In the genomic region with DNA sequence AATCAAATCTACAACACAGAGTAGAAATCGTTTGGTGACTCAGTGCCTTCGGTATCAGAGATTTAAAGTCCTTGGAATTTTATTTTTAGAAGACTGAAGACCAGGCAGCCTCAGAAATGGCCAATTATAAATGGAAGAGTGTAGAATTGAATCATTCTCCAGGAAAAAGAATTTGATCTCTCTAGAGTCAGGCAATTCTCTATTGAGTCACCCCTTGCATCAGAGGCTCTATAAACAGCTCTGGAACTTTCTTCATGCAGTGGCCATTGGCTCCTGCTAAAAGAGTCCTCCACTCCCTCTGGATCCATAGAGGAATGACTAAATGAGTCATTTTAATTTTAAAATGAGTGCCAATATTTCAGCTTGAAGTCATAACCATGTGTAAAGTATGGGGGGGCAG, we compare ENCODE assay signal across 22 cellular contexts.
DNase-seq lines count a peak whose midpoint lies in the region; ATAC-seq and TF ChIP-seq lines count a peak whose summit lies in the region.
"Had no signal": no experiment of that assay in that cellular context is flagged by ENCODE, and none has a peak within 500 bp of the region (broad histone marks: within the 10 kb centered on the region; RNA-seq: fewer than 3 reads in every experiment).

No MANE protein-coding gene starts in this region.

- TF ChIP-seq RAD21 in neural cell (conservative IDR thresholded peaks at IDR 0.05), result no peak

- H3F3A ChIP-seq in neural cell (ENCODE audit: insufficient read depth, low read length, poor library complexity, severe bottlenecking), result no peaks in the 10 kb centered on the region

- no peaks in the 10 kb centered on the region for H4K20me1 ChIP-seq in neural cell (ENCODE audit: insufficient read depth)

- H3K9me3 ChIP-seq in neural cell (ENCODE audit: low read length), result no peaks in the 10 kb centered on the region
- H3K9me3 ChIP-seq in upper lobe of right lung, result no peaks in the 10 kb centered on the region
- H3K9me3 ChIP-seq: HAP-1, MG63, SK-N-SH had no signal

- H3K4me3 ChIP-seq in neural cell (ENCODE audit: low read length) (no peak overlapping the region), upper lobe of right lung (no peak overlapping the region)
- H3K4me3 ChIP-seq: GM12878, HAP-1, MG63 had no signal

- H3K9ac ChIP-seq in neural cell (ENCODE audit: low read length), result no peak overlapping the region
- H3K9ac ChIP-seq: SK-N-SH had no signal

- peak; percentile 36 for DNase-seq in AG08396 (ENCODE audit: low spot score)
- DNase-seq in HCEC 1CT, result peak; percentile 32
- DNase-seq in amniotic epithelial cell (ENCODE audit: low read depth), result peak; percentile 11
- no peak for DNase-seq in NCI-H128 (lab: John Stamatoyannopoulos, UW; ENCODE audit: unreplicated experiment)
- no peak for DNase-seq in COLO829 (ENCODE audit: low spot score)
- no peak for DNase-seq in upper lobe of right lung
- DNase-seq in SW 1271 (lab: John Stamatoyannopoulos, UW), result no peak
- DNase-seq: DMS53; Karpas-422; MG63; NCI-H1436 treated with DMSO at 0.1 percent for 48 hours; NCI-H2029; NCI-H345; NCI-H524; NCI-H774; NK-92 treated with Interleukin-12 subunit alpha and Interleukin-12 subunit beta, amount 100 ng/mL, for 24 hours; SIG-M5; SK-N-SH had no signal

- no peak overlapping the region for H3K4me2 ChIP-seq in neural cell (ENCODE audit: low read length)
- H3K4me2 ChIP-seq: SK-N-SH had no signal

- no peaks in the 10 kb centered on the region for H3K36me3 ChIP-seq in neural cell (ENCODE audit: insufficient read depth, low read length)
- H3K36me3 ChIP-seq in upper lobe of right lung, result no peaks in the 10 kb centered on the region
- H3K36me3 ChIP-seq: HAP-1, MG63 had no signal

- H3K9me2 ChIP-seq in neural cell (ENCODE audit: insufficient read depth, low read length), result no peaks in the 10 kb centered on the region
- H3K9me2 ChIP-seq: SK-N-SH had no signal

- no peaks in the 10 kb centered on the region for H3K27me3 ChIP-seq in neural cell (ENCODE audit: insufficient read depth, low read depth, low read length)
- no peaks in the 10 kb centered on the region for H3K27me3 ChIP-seq in upper lobe of right lung
- H3K27me3 ChIP-seq: MG63 had no signal

- TF ChIP-seq CTCF in neural cell (IDR thresholded peaks at IDR 0.05; ENCODE audit: poor library complexity, severe bottlenecking) (no peak), upper lobe of right lung (IDR thresholded peaks at IDR 0.05) (no peak)

- no peaks in the 10 kb centered on the region for H3K79me2 ChIP-seq in neural cell (replicated peaks; ENCODE audit: insufficient read depth, low read length)

- no peak overlapping the region for H2AFZ ChIP-seq in neural cell (ENCODE audit: low read depth, low read length)

- peak overlapping the region; percentile 44 for H3K27ac ChIP-seq in neural cell (ENCODE audit: low read length)
- no peak overlapping the region for H3K27ac ChIP-seq in upper lobe of right lung
- H3K27ac ChIP-seq: RWPE1 had no signal

- intact Hi-C loops in upper lobe of right lung (cut with DNase I), result no loop called here

- no peak for ATAC-seq in upper lobe of right lung
- ATAC-seq: GM12878 had no signal

- no peaks in the 10 kb centered on the region for H3K4me1 ChIP-seq in upper lobe of right lung
- H3K4me1 ChIP-seq: HAP-1 had no signal

- TF ChIP-seq EP300 in neural cell (conservative IDR thresholded peaks at IDR 0.05; ENCODE audit: poor library complexity, severe bottlenecking), result no peak

TF ChIP-seq in neural cell, 6 proteins besides CTCF, POLR2A, EP300 and RAD21:
- TF ChIP-seq REST (IDR thresholded peaks at IDR 0.05; ENCODE audit: borderline replicate concordance) (no peak), TAF1 (IDR thresholded peaks at IDR 0.05; ENCODE audit: low read depth) (no peak), MXI1 (conservative IDR thresholded peaks at IDR 0.05; ENCODE audit: poor library complexity, severe bottlenecking) (no peak), EZH2 (IDR thresholded peaks at IDR 0.05; ENCODE audit: borderline replicate concordance, insufficient read depth, low read length, poor library complexity, severe bottlenecking) (no peak), POLR2AphosphoS5 (IDR thresholded peaks at IDR 0.05) (no peak), SMC3 (conservative IDR thresholded peaks at IDR 0.05; ENCODE audit: poor library complexity) (no peak)

Comparison
In these comparisons a context has a peak if more than half of its experiments do, and no peak if none do; other contexts are left out.
1. DNase-seq: peak in AG08396 (single experiment), HCEC 1CT (single experiment) and amniotic epithelial cell (single experiment); none in NCI-H128 (single experiment), COLO829 (single experiment), upper lobe of right lung (single experiment) and SW 1271 (0 of 2).